Comparison of ENCODE assay signal across 24 cellular contexts in genomic region chr9:98579700-98580099, GRCh38.
"Had no signal": no experiment of that assay in that cellular context is flagged by ENCODE, and none has a peak within 500 bp of the region (broad histone marks: within the 10 kb centered on the region; RNA-seq: fewer than 3 reads in every experiment).

No MANE protein-coding gene starts in this region.

- H3K36me3 ChIP-seq: colonic mucosa, esophagus squamous epithelium, gastrocnemius medialis, heart right ventricle, left ventricle myocardium inferior, lower lobe of right lung had no signal

- FAIRE-seq: endometrium, islet of Langerhans, keratinocyte had no signal

- H3K9me3 ChIP-seq: colonic mucosa, esophagus squamous epithelium, gastrocnemius medialis, left ventricle myocardium inferior, lower lobe of right lung, mucosa of descending colon had no signal

- H3K27me3 ChIP-seq: colonic mucosa had no signal

- H3K27ac ChIP-seq: colonic mucosa, epithelial cell of prostate, esophagus squamous epithelium, gastrocnemius medialis, heart right ventricle, left ventricle myocardium inferior, lower lobe of right lung had no signal

- ATAC-seq: effector memory CD8-positive, alpha-beta T cell; esophagus mucosa; gastrocnemius medialis; heart right ventricle; left cardiac atrium; lower lobe of right lung; mucosa of descending colon had no signal

- H3K4me1 ChIP-seq: colonic mucosa, esophagus squamous epithelium, gastrocnemius medialis, left ventricle myocardium inferior, lower lobe of right lung had no signal

- H3K4me3 ChIP-seq: colonic mucosa, esophagus squamous epithelium, gastrocnemius medialis, heart right ventricle, left ventricle myocardium inferior, lower lobe of right lung, mucosa of descending colon had no signal

- DNase-seq: colonic mucosa; cortex of kidney; effector CD8-positive, alpha-beta T cell; effector memory CD8-positive, alpha-beta T cell; endodermal cell; erythroblast; esophagus squamous epithelium; foreskin fibroblast; foreskin melanocyte; gastrocnemius medialis; glutamatergic neuron; head of caudate nucleus; heart right ventricle; hippocampal formation; left cardiac atrium; left ventricle myocardium inferior; lower lobe of right lung; mesenchymal stem cell; mucosa of descending colon had no signal
